ENCODE assay signal across 1 cellular context in the genomic region with DNA sequence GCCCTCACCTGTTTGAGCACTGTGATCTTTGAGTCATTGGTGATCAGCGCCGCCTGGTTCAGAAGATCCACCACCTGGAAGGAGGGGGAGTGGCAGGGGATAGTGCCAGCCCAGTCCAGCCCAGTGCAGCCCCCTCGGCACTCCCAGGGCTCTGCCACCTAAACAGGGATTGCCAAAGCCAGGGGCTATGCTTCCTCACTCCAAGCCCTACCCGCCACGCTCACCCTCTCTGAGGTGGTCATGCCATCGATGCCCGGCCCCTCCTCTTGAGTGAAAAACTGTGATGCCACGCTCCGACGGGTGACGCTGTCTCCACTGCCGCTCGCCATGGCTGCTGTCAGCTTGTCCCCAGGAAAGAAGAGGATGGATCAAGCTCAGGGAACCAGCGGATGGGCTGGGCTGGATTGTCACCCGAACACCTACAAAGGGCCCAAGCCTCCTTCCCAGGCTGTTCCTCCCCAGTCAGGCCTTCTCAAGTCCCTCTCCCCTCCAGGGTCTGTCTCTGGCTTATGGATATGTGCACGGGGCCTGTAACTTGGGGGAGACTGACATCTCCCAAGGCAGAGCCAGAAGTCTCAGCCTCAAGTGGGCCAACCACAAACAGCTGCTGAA.
TF ChIP-seq lines count a peak whose summit lies in the region.

No MANE protein-coding gene starts in this region.

TF ChIP-seq in GM12878, 131 proteins besides CTCF, POLR2A, EP300 and RAD21:
- no peak for TF ChIP-seq BCL11A (IDR thresholded peaks at IDR 0.05; ENCODE audit: low read depth, low read length)
- TF ChIP-seq NFYA (IDR thresholded peaks at IDR 0.05; ENCODE audit: borderline replicate concordance, low read depth, low read length), result no peak
- no peak for TF ChIP-seq NR2F1 (conservative IDR thresholded peaks at IDR 0.05)
- no peak for TF ChIP-seq EZH2 (IDR thresholded peaks at IDR 0.05; ENCODE audit: borderline replicate concordance, control insufficient read depth, low read depth, low read length)
- no peak for TF ChIP-seq RB1 (IDR thresholded peaks at IDR 0.05; ENCODE audit: borderline replicate concordance)
- no peak for TF ChIP-seq SPI1 (IDR thresholded peaks at IDR 0.05; ENCODE audit: borderline replicate concordance, insufficient read depth, low read depth, low read length)
- TF ChIP-seq WRNIP1 (IDR thresholded peaks at IDR 0.05; ENCODE audit: borderline replicate concordance, low read depth, low read length), result no peak
- TF ChIP-seq, protein P1, sequence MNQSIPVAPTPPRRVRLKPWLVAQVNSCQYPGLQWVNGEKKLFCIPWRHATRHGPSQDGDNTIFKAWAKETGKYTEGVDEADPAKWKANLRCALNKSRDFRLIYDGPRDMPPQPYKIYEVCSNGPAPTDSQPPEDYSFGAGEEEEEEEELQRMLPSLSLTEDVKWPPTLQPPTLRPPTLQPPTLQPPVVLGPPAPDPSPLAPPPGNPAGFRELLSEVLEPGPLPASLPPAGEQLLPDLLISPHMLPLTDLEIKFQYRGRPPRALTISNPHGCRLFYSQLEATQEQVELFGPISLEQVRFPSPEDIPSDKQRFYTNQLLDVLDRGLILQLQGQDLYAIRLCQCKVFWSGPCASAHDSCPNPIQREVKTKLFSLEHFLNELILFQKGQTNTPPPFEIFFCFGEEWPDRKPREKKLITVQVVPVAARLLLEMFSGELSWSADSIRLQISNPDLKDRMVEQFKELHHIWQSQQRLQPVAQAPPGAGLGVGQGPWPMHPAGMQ (IDR thresholded peaks at IDR 0.05; ENCODE audit: borderline replicate concordance), result no peak
- no peak for TF ChIP-seq ESRRA (IDR thresholded peaks at IDR 0.05; ENCODE audit: low read length)
- TF ChIP-seq SREBF2 (IDR thresholded peaks at IDR 0.05; ENCODE audit: low read length), result no peak
- TF ChIP-seq ZNF207 (IDR thresholded peaks at IDR 0.05; ENCODE audit: borderline replicate concordance), result no peak
- no peak for TF ChIP-seq SIX5 (IDR thresholded peaks at IDR 0.05; ENCODE audit: low read depth, low read length, severe bottlenecking)
- TF ChIP-seq BMI1 (IDR thresholded peaks at IDR 0.05; ENCODE audit: borderline replicate concordance), result no peak
- TF ChIP-seq KAT2A (conservative IDR thresholded peaks at IDR 0.05; ENCODE audit: control insufficient read depth, low read depth, low read length), result no peak
